17 cellular contexts compared by ENCODE assay signal in the genomic region with DNA sequence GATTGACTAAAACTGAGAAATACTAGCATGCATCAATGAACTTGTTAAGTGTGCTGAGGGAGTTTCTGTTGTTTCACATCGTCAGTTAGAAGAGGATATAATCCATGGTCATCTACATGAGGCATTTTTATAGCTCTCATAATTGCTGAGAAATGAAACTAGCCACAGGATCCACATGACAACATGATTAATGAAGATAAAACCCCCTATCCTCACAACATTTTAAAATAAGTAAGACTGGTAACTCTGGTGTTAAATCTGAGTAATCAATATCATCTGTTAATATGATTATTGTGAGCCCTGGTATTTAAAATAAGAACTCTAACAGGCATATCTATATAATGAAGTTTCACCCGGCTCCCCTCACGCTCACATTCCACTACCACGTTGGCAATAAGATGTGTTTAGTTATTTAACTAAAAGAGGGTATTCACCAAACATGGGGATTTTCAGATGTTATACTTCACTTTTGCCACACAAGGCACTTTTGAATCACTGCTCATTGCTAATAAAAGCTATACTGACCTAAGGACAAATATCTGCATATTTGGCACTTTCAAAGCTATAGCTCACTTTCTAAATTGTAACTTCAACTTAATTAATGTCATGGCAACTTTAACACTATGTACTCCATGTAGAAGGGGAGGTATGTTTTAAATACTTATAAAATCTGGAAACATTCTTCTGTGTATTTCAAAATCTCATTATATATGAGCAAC. TPM values are rescaled to one million over a fixed set of nuclear protein-coding genes. Genes with fewer than 3 reads are reported as not detected.
A peak's percentile ranks its signal among the peaks of the same experiment; 100 is the strongest.
DNase-seq lines count a peak whose midpoint lies in the region; ATAC-seq and TF ChIP-seq lines count a peak whose summit lies in the region.
"Had no signal": no experiment of that assay in that cellular context is flagged by ENCODE, and none has a peak within 500 bp of the region (broad histone marks: within the 10 kb centered on the region; RNA-seq: fewer than 3 reads in every experiment).

No MANE protein-coding gene starts in this region.

- H3K27ac ChIP-seq in substantia nigra (ENCODE audit: low read depth, low read length, poor library complexity, severe bottlenecking) (peak overlapping the region; percentile 59), endodermal cell (ENCODE audit: low read depth, low read length) (no peak overlapping the region)
- H3K27ac ChIP-seq: ovary had no signal

- H3K27ac Mint-ChIP-seq in activated CD4-positive, alpha-beta memory T cell treated with anti-CD3 and anti-CD28 coated beads for 36 hours = no peak overlapping the region
- no peak overlapping the region for H3K27ac Mint-ChIP-seq in T-helper 17 cell
- H3K27ac Mint-ChIP-seq in endodermal cell = no peak overlapping the region
- H3K27ac Mint-ChIP-seq: CD4-positive, CD25-positive, alpha-beta regulatory T cell had no signal

- no peaks in the 10 kb centered on the region for H3K36me3 ChIP-seq in endodermal cell (ENCODE audit: control insufficient read depth, insufficient read depth, low read length)
- H3K36me3 ChIP-seq: ovary, stomach had no signal

- H3K27me3 ChIP-seq in endodermal cell (ENCODE audit: control insufficient read depth, insufficient read depth, low read length, poor library complexity, severe bottlenecking) = peaks cover 36% of the 10 kb centered on the region
- H3K27me3 ChIP-seq: ovary had no signal

- H3K36me3 Mint-ChIP-seq in activated CD4-positive, alpha-beta memory T cell treated with anti-CD3 and anti-CD28 coated beads for 36 hours = no peaks in the 10 kb centered on the region
- H3K36me3 Mint-ChIP-seq in T-helper 17 cell (ENCODE audit: low read depth) (no peaks in the 10 kb centered on the region), endodermal cell (ENCODE audit: low read depth) (no peaks in the 10 kb centered on the region)
- H3K36me3 Mint-ChIP-seq: CD4-positive, CD25-positive, alpha-beta regulatory T cell had no signal

- DNase-seq in OCI-M1 (lab: John Stamatoyannopoulos, UW) = peak; percentile 25
- DNase-seq in substantia nigra (lab: John Stamatoyannopoulos, UW) = no peak
- DNase-seq in activated CD4-positive, alpha-beta memory T cell treated with anti-CD3 and anti-CD28 coated beads for 36 hours = no peak
- no peak for DNase-seq in KBM-7
- no peak for DNase-seq in T-helper 17 cell
- DNase-seq in endodermal cell = no peak
- DNase-seq: activated CD4-positive, CD25-positive, alpha-beta regulatory T cell; activated effector memory CD4-positive, alpha-beta T cell treated with anti-CD3 and anti-CD28 coated beads, Interleukin-2, amount 50 U/mL, for 16 hours; CD4-positive, CD25-positive, alpha-beta regulatory T cell; cerebellar nuclear complex; left colon; NCI-H510A treated with DMSO at 0.1 percent for 48 hours; ovary; stimulated activated CD4-positive, alpha-beta T cell treated with anti-CD3 and anti-CD28 coated beads, Interleukin-2, amount 100 ng/mL, for 48 hours; stomach had no signal

- peaks cover 3% of the 10 kb centered on the region for H3K9me3 Mint-ChIP-seq in activated CD4-positive, alpha-beta memory T cell treated with anti-CD3 and anti-CD28 coated beads for 36 hours
- H3K9me3 Mint-ChIP-seq in endodermal cell = no peaks in the 10 kb centered on the region

- H3K27me3 Mint-ChIP-seq in activated CD4-positive, alpha-beta memory T cell treated with anti-CD3 and anti-CD28 coated beads for 36 hours = peaks cover 15% of the 10 kb centered on the region
- H3K27me3 Mint-ChIP-seq in T-helper 17 cell (peaks cover 42% of the 10 kb centered on the region), endodermal cell (ENCODE audit: insufficient read depth) (peaks cover 36% of the 10 kb centered on the region)

- no peak for TF ChIP-seq CTCF in endodermal cell (conservative IDR thresholded peaks at IDR 0.05)

- H3K9me3 ChIP-seq in T-helper 17 cell (ENCODE audit: control insufficient read depth, low read length, poor library complexity, severe bottlenecking) (no peaks in the 10 kb centered on the region), endodermal cell (ENCODE audit: control insufficient read depth, low read length) (no peaks in the 10 kb centered on the region)
- H3K9me3 ChIP-seq: ovary, stomach had no signal

- WGBS in endodermal cell (ENCODE audit: insufficient coverage in 1 of 2, insufficient read length in 1 of 2), 2 experiments = 82 to 88% methylated on average over 1 to 3 of the region's 4 CpGs

- POLR2A ChIA-PET in activated CD4-positive, alpha-beta memory T cell treated with anti-CD3 and anti-CD28 coated beads for 36 hours (lab: Charles Lee) = no interaction called here

- H3K4me3 Mint-ChIP-seq in activated CD4-positive, alpha-beta memory T cell treated with anti-CD3 and anti-CD28 coated beads for 36 hours = no peak overlapping the region
- H3K4me3 Mint-ChIP-seq in T-helper 17 cell (no peak overlapping the region), endodermal cell (no peak overlapping the region)
- H3K4me3 Mint-ChIP-seq: CD4-positive, CD25-positive, alpha-beta regulatory T cell had no signal

- CTCF ChIA-PET in activated CD4-positive, alpha-beta memory T cell treated with anti-CD3 and anti-CD28 coated beads for 36 hours (lab: Charles Lee) = no interaction called here

- ATAC-seq in GM18867 (IDR thresholded peaks at IDR 0.05; ENCODE audit: unreplicated experiment) = peak; percentile 83
- peak; percentile 63 for ATAC-seq in HG02798 (IDR thresholded peaks at IDR 0.05; ENCODE audit: poor library complexity, unreplicated experiment)
- no peak for ATAC-seq in T-helper 17 cell
- ATAC-seq: left colon had no signal

- H3K4me3 ChIP-seq in endodermal cell (ENCODE audit: low read length) = no peak overlapping the region
- H3K4me3 ChIP-seq: ovary, stomach had no signal

- no peaks in the 10 kb centered on the region for H3K4me1 Mint-ChIP-seq in activated CD4-positive, alpha-beta memory T cell treated with anti-CD3 and anti-CD28 coated beads for 36 hours (ENCODE audit: low read depth)
- H3K4me1 Mint-ChIP-seq in T-helper 17 cell (no peaks in the 10 kb centered on the region), endodermal cell (peaks cover 39% of the 10 kb centered on the region)
- H3K4me1 Mint-ChIP-seq: CD4-positive, CD25-positive, alpha-beta regulatory T cell had no signal

- in situ Hi-C loops in KBM-7 (cut with MboI; ENCODE audit: low pct_unique_long_range_greater_than_20kb, low sequenced_read_pairs) = no loop called here

- no peak overlapping the region for H3K9ac ChIP-seq in endodermal cell (ENCODE audit: extremely low read depth, low read length, poor library complexity, severe bottlenecking)

- H3K4me1 ChIP-seq in endodermal cell (ENCODE audit: control insufficient read depth, insufficient read depth, low read length) = peaks cover 3% of the 10 kb centered on the region

- intact Hi-C loops in activated CD4-positive, alpha-beta memory T cell treated with anti-CD3 and anti-CD28 coated beads for 36 hours (cut with micrococcal nuclease) = no loop called here

RNA-seq across cellular contexts. Expression of a gene that starts 6.7 kb away (rescaled TPM):
- total RNA-seq in activated CD4-positive, alpha-beta memory T cell treated with anti-CD3 and anti-CD28 coated beads for 36 hours = not detected
- under 1 TPM in 1 of 2 donors, not detected in 1; 0.18 TPM for total RNA-seq in T-helper 17 cell
- total RNA-seq in endodermal cell = 1 to 10 TPM; 2.0 to 7.2 TPM
- 39.1 TPM for polyA plus RNA-seq in endodermal cell (2013, experiment 1 of 2)
- polyA plus RNA-seq in endodermal cell (2013, experiment 2 of 2) = 36.4 TPM
- total RNA-seq: CD4-positive, CD25-positive, alpha-beta regulatory T cell had no signal
